ENCODE assay signal across 28 cellular contexts in genomic region chr4:87445964-87446363, GRCh38.
"Had no signal": no experiment of that assay in that cellular context is flagged by ENCODE, and none has a peak within 500 bp of the region (broad histone marks: within the 10 kb centered on the region; RNA-seq: fewer than 3 reads in every experiment).

No MANE protein-coding gene starts in this region.

- DNase-seq: effector memory CD4-positive, alpha-beta T cell; esophagus squamous epithelium; foreskin keratinocyte; heart left ventricle; hypothalamus; immature natural killer cell; kidney; left cardiac atrium; left ventricle myocardium superior; mesenchymal stem cell; midbrain; naive B cell; occipital lobe; pancreas; psoas muscle; retina; right lobe of liver; spleen; stimulated activated CD4-positive, alpha-beta T cell treated with anti-CD3 and anti-CD28 coated beads, Interleukin-15, amount 100 ng/mL, for 24 hours; stimulated activated CD4-positive, alpha-beta T cell treated with anti-CD3 and anti-CD28 coated beads, Interleukin-1b, Interleukin-23, amount 100 ng/mL, for 48 hours; stimulated activated CD4-positive, alpha-beta T cell treated with anti-CD3 and anti-CD28 coated beads, Interleukin-4, amount 100 ng/mL, for 4 hours; stimulated activated naive B cell treated with anti-CD40 and anti-IgM and Interleukin-4, amounts not matched to agents 10 μg/mL and 1 μg/mL and 100 μg/mL, for 72 hours; stimulated activated naive CD8-positive, alpha-beta T cell treated with anti-CD3 and anti-CD28 coated beads, Interleukin-15, amount 100 ng/mL, for 72 hours had no signal

- H3K27ac Mint-ChIP-seq: naive B cell; nephron; stimulated activated naive B cell treated with anti-CD40 and anti-IgM and Interleukin-4, amounts not matched to agents 10 μg/mL and 1 μg/mL and 100 μg/mL, for 72 hours; stimulated activated naive CD8-positive, alpha-beta T cell treated with anti-CD3 and anti-CD28 coated beads, Interleukin-15, amount 100 ng/mL, for 72 hours had no signal

- H3K4me1 ChIP-seq: esophagus squamous epithelium, foreskin keratinocyte, heart left ventricle, pancreas, psoas muscle, right lobe of liver, spleen had no signal

- ATAC-seq: foreskin keratinocyte; heart left ventricle; left cardiac atrium; left ventricle myocardium superior; psoas muscle; right lobe of liver; stimulated activated naive B cell treated with anti-CD40 and anti-IgM and Interleukin-4, amounts not matched to agents 10 μg/mL and 1 μg/mL and 100 μg/mL, for 72 hours; stimulated activated naive CD8-positive, alpha-beta T cell treated with anti-CD3 and anti-CD28 coated beads, Interleukin-15, amount 100 ng/mL, for 72 hours had no signal

- H3K4me3 Mint-ChIP-seq: immature natural killer cell; naive B cell; nephron; stimulated activated naive B cell treated with anti-CD40 and anti-IgM and Interleukin-4, amounts not matched to agents 10 μg/mL and 1 μg/mL and 100 μg/mL, for 72 hours; stimulated activated naive CD8-positive, alpha-beta T cell treated with anti-CD3 and anti-CD28 coated beads, Interleukin-15, amount 100 ng/mL, for 72 hours had no signal

- H3K4me3 ChIP-seq: esophagus squamous epithelium, heart left ventricle, lung, pancreas, psoas muscle, right lobe of liver, spleen, thoracic aorta, transverse colon had no signal

- H3K27me3 ChIP-seq: esophagus squamous epithelium, foreskin keratinocyte, heart left ventricle, pancreas, right lobe of liver, spleen, transverse colon had no signal

- H3K27me3 Mint-ChIP-seq: naive B cell; stimulated activated naive B cell treated with anti-CD40 and anti-IgM and Interleukin-4, amounts not matched to agents 10 μg/mL and 1 μg/mL and 100 μg/mL, for 72 hours; stimulated activated naive CD8-positive, alpha-beta T cell treated with anti-CD3 and anti-CD28 coated beads, Interleukin-15, amount 100 ng/mL, for 72 hours had no signal

- H3K27ac ChIP-seq: epithelial cell of prostate, esophagus squamous epithelium, foreskin keratinocyte, heart left ventricle, pancreas, psoas muscle, right lobe of liver, spleen, thoracic aorta had no signal

- H3K9me3 Mint-ChIP-seq: immature natural killer cell; naive B cell; nephron; stimulated activated naive B cell treated with anti-CD40 and anti-IgM and Interleukin-4, amounts not matched to agents 10 μg/mL and 1 μg/mL and 100 μg/mL, for 72 hours; stimulated activated naive CD8-positive, alpha-beta T cell treated with anti-CD3 and anti-CD28 coated beads, Interleukin-15, amount 100 ng/mL, for 72 hours had no signal

- H3K4me1 Mint-ChIP-seq: immature natural killer cell; nephron; stimulated activated naive B cell treated with anti-CD40 and anti-IgM and Interleukin-4, amounts not matched to agents 10 μg/mL and 1 μg/mL and 100 μg/mL, for 72 hours; stimulated activated naive CD8-positive, alpha-beta T cell treated with anti-CD3 and anti-CD28 coated beads, Interleukin-15, amount 100 ng/mL, for 72 hours had no signal

- H3K9me3 ChIP-seq: esophagus squamous epithelium, heart left ventricle, pancreas, psoas muscle, right lobe of liver, spleen, thoracic aorta, transverse colon had no signal
